Comparison of ENCODE assay signal across 8 cellular contexts in genomic region chr3:47803478-47804025, GRCh38. TPM values are rescaled to one million over a fixed set of nuclear protein-coding genes. Genes with fewer than 3 reads are reported as not detected.
DNase-seq lines count a peak whose midpoint lies in the region; ATAC-seq and TF ChIP-seq lines count a peak whose summit lies in the region.

No MANE protein-coding gene starts in this region.

- peaks cover 0 to 3% of the 10 kb centered on the region in 2 donors for H3K4me1 ChIP-seq in esophagus (ENCODE audit: control insufficient read depth in 2 of 2, insufficient read depth in 2 of 2, low read length in 1 of 2)
- H3K4me1 ChIP-seq in prostate gland (replicated peaks) = no peaks in the 10 kb centered on the region

- DNase-seq in DMS79 treated with DMSO at 0.1 percent for 48 hours (lab: John Stamatoyannopoulos, UW) (peak; percentile 23), DMS79 (lab: John Stamatoyannopoulos, UW) (no peak), prostate gland (ENCODE audit: low spot score) (no peak), mucosa of gallbladder (ENCODE audit: low spot score) (no peak)
- DNase-seq in stimulated activated CD4-positive, alpha-beta T cell treated with anti-CD3 and anti-CD28 coated beads, Interleukin-12 subunit alpha, Interleukin-12 subunit beta, amount 100 ng/mL, for 4 hours = no peak

- no peaks in the 10 kb centered on the region for H3K27me3 ChIP-seq in esophagus (ENCODE audit: control insufficient read depth in 1 of 2, insufficient read depth in 2 of 2, low read length in 2 of 2)
- no peaks in the 10 kb centered on the region for H3K27me3 ChIP-seq in prostate gland (replicated peaks; ENCODE audit: insufficient read depth)

- TF ChIP-seq POLR2A in prostate gland (IDR thresholded peaks at IDR 0.05) = no peak

- H3K9me3 ChIP-seq in esophagus (ENCODE audit: control insufficient read depth in 2 of 2, insufficient read depth in 1 of 2, low read depth in 1 of 2, low read length in 1 of 2) (no peaks in the 10 kb centered on the region), prostate gland (no peaks in the 10 kb centered on the region)

- H3K4me3 ChIP-seq in esophagus (ENCODE audit: low read depth in 1 of 2, low read length in 2 of 2) (peak overlapping the region; percentile 62 to 88), prostate gland (peak overlapping the region; percentile 93 to 95)

- TF ChIP-seq CTCF in prostate gland (IDR thresholded peaks at IDR 0.05) = no peak

- ATAC-seq in GM18502 (IDR thresholded peaks at IDR 0.05; ENCODE audit: poor library complexity, unreplicated experiment) = no peak

- H3K36me3 ChIP-seq in esophagus (ENCODE audit: control insufficient read depth in 2 of 2, insufficient read depth in 2 of 2, low read length in 1 of 2) (no peaks in the 10 kb centered on the region), prostate gland (peaks cover 0 to 8% of the 10 kb centered on the region in 2 donors)

- intact Hi-C loops in prostate gland (cut with DNase I) = no loop called here

- WGBS in esophagus, 2 donors = 0 to 1% methylated on average over 18 to 20 of the region's 20 CpGs
- WGBS in prostate gland = under 1% methylated on average over 13 of the region's 20 CpGs

- H3K27ac ChIP-seq in esophagus (ENCODE audit: low read depth in 2 of 2, low read length in 1 of 2) (peak overlapping the region; percentile 92 to 96), prostate gland (peak overlapping the region; percentile 92 to 97)

TF ChIP-seq in PFSK-1, 5 proteins besides CTCF, POLR2A, EP300 and RAD21:
- TF ChIP-seq POLR2AphosphoS5 (IDR thresholded peaks at IDR 0.05; ENCODE audit: low read depth, low read length) (0 out of 2 replicates have a peak, but pooled peaks have one; percentile 3), REST (IDR thresholded peaks at IDR 0.05; ENCODE audit: insufficient read depth in 1 of 2, low read depth in 2 of 2, low read length in 2 of 2) (no peak)
TF ChIP-seq in PFSK-1: peak in this region for 1.

RNA-seq across cellular contexts. Expression of gene DHX30, which starts 0.6 kb away (rescaled TPM):
- 81.3 TPM for polyA plus RNA-seq in PFSK-1 (2012; ENCODE audit: insufficient read length, low read depth)
- polyA plus RNA-seq in esophagus = 10 to 100 TPM; 26.6 to 32.7 TPM
- total RNA-seq in prostate gland = 100 to 1,000 TPM in 1 of 2 donors, 10 to 100 TPM in 1; 72.9 to 107 TPM
- 71.9 TPM for total RNA-seq in mucosa of gallbladder

RNA-seq across cellular contexts. Expression of gene SMARCC1, which starts 21.9 kb away (rescaled TPM):
- 54.6 TPM for polyA plus RNA-seq in PFSK-1 (2012; ENCODE audit: insufficient read length, low read depth)
- 10 to 100 TPM; 11.0 to 13.8 TPM for polyA plus RNA-seq in esophagus
- total RNA-seq in prostate gland (10 to 100 TPM; 49.9 to 58.7 TPM), mucosa of gallbladder (68.7 TPM)
